In genomic region chr1:207972350-207972749, GRCh38 we compare ENCODE assay signal across 21 cellular contexts.
"Had no signal": no experiment of that assay in that cellular context is flagged by ENCODE, and none has a peak within 500 bp of the region (broad histone marks: within the 10 kb centered on the region; RNA-seq: fewer than 3 reads in every experiment).

No MANE protein-coding gene starts in this region.

- H3K4me1 ChIP-seq: transverse colon, vagina had no signal

- ATAC-seq: activated T-cell treated with anti-CD3 and anti-CD28 coated beads, Interleukin-2, amount 50 U/mL, for 4 hours; esophagus mucosa; sciatic nerve; stimulated activated naive B cell treated with anti-CD40 and anti-IgM and Interleukin-4, amounts not matched to agents 10 μg/mL and 1 μg/mL and 100 μg/mL, for 72 hours; WTC11 had no signal

- DNase-seq: activated CD4-positive, alpha-beta T cell treated with anti-CD3 and anti-CD28 coated beads, Interleukin-2, amount 50 U/mL, for 4 hours; activated CD8-positive, alpha-beta memory T cell treated with anti-CD3 and anti-CD28 coated beads, Interleukin-2, amount 50 U/mL, for 48 hours; activated naive CD4-positive, alpha-beta T cell treated with Interleukin-2 at 50 U/mL for 16 hours; activated T-cell treated with anti-CD3 and anti-CD28 coated beads, Interleukin-2, amount 50 U/mL, for 4 hours; amygdala; effector CD8-positive, alpha-beta T cell; head of caudate nucleus; hypothalamus; nephron progenitor cell; nucleus accumbens; stimulated activated CD4-positive, alpha-beta T cell treated with anti-CD3 and anti-CD28 coated beads, Interleukin-15, amount 100 ng/mL, for 24 hours; stimulated activated naive B cell treated with anti-CD40 and anti-IgM and Interleukin-4, amounts not matched to agents 10 μg/mL and 1 μg/mL and 100 μg/mL, for 72 hours; T-helper 1 cell; transverse colon had no signal

- H3K27me3 ChIP-seq: transverse colon, vagina had no signal

- H3K4me1 Mint-ChIP-seq: memory B cell, WTC11 had no signal

- H3K4me3 ChIP-seq: smooth muscle cell, transverse colon, vagina had no signal

- H3K36me3 Mint-ChIP-seq: memory B cell; stimulated activated naive B cell treated with anti-CD40 and anti-IgM and Interleukin-4, amounts not matched to agents 10 μg/mL and 1 μg/mL and 100 μg/mL, for 72 hours; WTC11 had no signal

- H3K9me3 ChIP-seq: transverse colon, vagina had no signal

- H3K4me3 Mint-ChIP-seq: activated T-cell treated with anti-CD3 and anti-CD28 coated beads, Interleukin-2, amount 50 U/mL, for 4 hours; memory B cell; nephron progenitor cell; stimulated activated naive B cell treated with anti-CD40 and anti-IgM and Interleukin-4, amounts not matched to agents 10 μg/mL and 1 μg/mL and 100 μg/mL, for 72 hours; WTC11 had no signal

- H3K36me3 ChIP-seq: transverse colon, vagina had no signal

- H3K27ac Mint-ChIP-seq: activated T-helper 2 cell treated with anti-CD3 and anti-CD28 coated beads, Interferon-gamma antibody, Interleukin-2, Interleukin-4, amounts not matched to agents 10 μg/mL and 5 μg/mL and 100 μg/mL, durations not matched to agents 14 hours and 24 hours and 36 hours; memory B cell; nephron progenitor cell; stimulated activated naive B cell treated with anti-CD40 and anti-IgM and Interleukin-4, amounts not matched to agents 10 μg/mL and 1 μg/mL and 100 μg/mL, for 72 hours; WTC11 had no signal

- H3K27ac ChIP-seq: transverse colon, vagina had no signal

- H3K9me3 Mint-ChIP-seq: activated T-cell treated with anti-CD3 and anti-CD28 coated beads, Interleukin-2, amount 50 U/mL, for 4 hours; activated T-helper 2 cell treated with anti-CD3 and anti-CD28 coated beads, Interferon-gamma antibody, Interleukin-2, Interleukin-4, amounts not matched to agents 10 μg/mL and 5 μg/mL and 100 μg/mL, durations not matched to agents 14 hours and 24 hours and 36 hours; memory B cell; nephron progenitor cell; stimulated activated naive B cell treated with anti-CD40 and anti-IgM and Interleukin-4, amounts not matched to agents 10 μg/mL and 1 μg/mL and 100 μg/mL, for 72 hours; WTC11 had no signal
